Comparison of ENCODE assay signal across 16 cellular contexts in genomic region chr10:46536171-46536570, GRCh38. TPM values are rescaled to one million over a fixed set of nuclear protein-coding genes. Genes with fewer than 3 reads are reported as not detected.
"Had no signal": no experiment of that assay in that cellular context is flagged by ENCODE, and none has a peak within 500 bp of the region (broad histone marks: within the 10 kb centered on the region; RNA-seq: fewer than 3 reads in every experiment).

No MANE protein-coding gene starts in this region.

- DNase-seq: activated CD4-positive, alpha-beta T cell treated with anti-CD3 and anti-CD28 coated beads, Interleukin-2, amount 10 ng/mL, durations not matched to agents 24 days and 14 days; activated CD4-positive, CD25-positive, alpha-beta regulatory T cell; activated CD8-positive, alpha-beta T cell treated with anti-CD3 and anti-CD28 coated beads, Interleukin-2, amount 10 ng/mL, durations not matched to agents 7 days and 5 days; activated naive CD4-positive, alpha-beta T cell; islet precursor cell; mesendoderm; natural killer cell; stimulated activated naive CD8-positive, alpha-beta T cell treated with anti-CD3 and anti-CD28 coated beads, Interleukin-15, Interleukin-2, amounts not matched to agents 100 U/mL and 50 U/mL, for 24 hours; testis had no signal

- H3K27me3 ChIP-seq: ascending aorta, hepatocyte, testis had no signal

- H3K27ac ChIP-seq: ascending aorta, breast epithelium, hepatocyte, testis had no signal

- H3K4me3 ChIP-seq: ascending aorta, breast epithelium, hepatocyte, smooth muscle cell, testis had no signal

- H2AFZ ChIP-seq: hepatocyte had no signal

- H3K36me3 ChIP-seq: ascending aorta, breast epithelium had no signal

- H3K79me2 ChIP-seq: hepatocyte had no signal

- H3K4me1 ChIP-seq: breast epithelium had no signal

- H3K4me2 ChIP-seq: hepatocyte, smooth muscle cell had no signal

- H3K9me3 ChIP-seq: ascending aorta, breast epithelium, testis had no signal

- ATAC-seq: activated CD8-positive, alpha-beta T cell treated with anti-CD3 and anti-CD28 coated beads, Interleukin-2, amount 10 ng/mL, durations not matched to agents 7 days and 5 days; left ventricle myocardium superior; natural killer cell; stimulated activated naive CD8-positive, alpha-beta T cell treated with anti-CD3 and anti-CD28 coated beads, Interleukin-15, Interleukin-2, amounts not matched to agents 100 U/mL and 50 U/mL, for 24 hours had no signal

RNA-seq across cellular contexts. Expression of gene GPRIN2, which starts 20.3 kb away (rescaled TPM):
- total RNA-seq: activated CD4-positive, alpha-beta T cell treated with anti-CD3 and anti-CD28 coated beads, Interleukin-2, amount 10 ng/mL, durations not matched to agents 24 days and 14 days; activated CD8-positive, alpha-beta T cell treated with anti-CD3 and anti-CD28 coated beads, Interleukin-2, amount 10 ng/mL, durations not matched to agents 7 days and 5 days; dermis microvascular lymphatic vessel endothelial cell; left ventricle myocardium superior; natural killer cell; smooth muscle cell had no signal

RNA-seq across cellular contexts. Expression of gene SYT15, which starts 42.8 kb away (rescaled TPM):
- total RNA-seq: epithelial cell of proximal tubule had no signal
